27 cellular contexts compared by ENCODE assay signal in the genomic region with DNA sequence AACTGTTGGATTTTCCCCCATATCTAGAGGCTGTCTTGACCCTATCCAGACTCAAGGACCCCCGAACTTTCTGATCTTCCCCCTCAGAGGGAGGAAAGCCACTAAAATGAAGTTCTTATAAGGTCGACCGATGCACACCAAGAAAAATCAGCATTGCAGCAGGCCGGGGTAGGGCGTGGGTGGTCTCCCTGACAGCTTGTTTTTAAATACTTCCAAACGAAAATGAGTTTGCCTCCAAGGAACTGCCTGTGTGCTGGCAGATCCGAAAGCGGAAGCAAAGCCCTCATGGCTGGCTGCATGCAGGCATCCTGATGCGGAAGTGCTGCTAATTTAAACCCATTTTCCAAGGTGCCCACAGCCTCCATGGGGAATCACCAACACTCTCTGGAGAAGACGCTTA.
"Had no signal": no experiment of that assay in that cellular context is flagged by ENCODE, and none has a peak within 500 bp of the region (broad histone marks: within the 10 kb centered on the region; RNA-seq: fewer than 3 reads in every experiment).

No MANE protein-coding gene starts in this region.

- H3K27ac Mint-ChIP-seq: activated CD4-positive, alpha-beta memory T cell treated with anti-CD3 and anti-CD28 coated beads, Interleukin-2, amount 10 ng/mL, durations not matched to agents 7 days and 5 days; activated CD4-positive, alpha-beta T cell treated with anti-CD3 and anti-CD28 coated beads, Interleukin-2, amount 10 ng/mL, durations not matched to agents 7 days and 5 days; activated naive CD8-positive, alpha-beta T cell treated with anti-CD3 and anti-CD28 coated beads for 36 hours; activated naive CD8-positive, alpha-beta T cell treated with anti-CD3 and anti-CD28 coated beads, Interleukin-2, amount 50 U/mL, for 24 hours; activated T-cell treated with anti-CD3 and anti-CD28 coated beads, Interleukin-2, amount 50 U/mL, for 24 hours; activated T-cell treated with anti-CD3 and anti-CD28 coated beads, Interleukin-2, amount 50 U/mL, for 72 hours; WTC11 had no signal

- H3K4me1 Mint-ChIP-seq: activated CD4-positive, alpha-beta memory T cell treated with anti-CD3 and anti-CD28 coated beads, Interleukin-2, amount 10 ng/mL, durations not matched to agents 7 days and 5 days; activated CD4-positive, alpha-beta T cell treated with anti-CD3 and anti-CD28 coated beads, Interleukin-2, amount 10 ng/mL, durations not matched to agents 7 days and 5 days; activated naive CD8-positive, alpha-beta T cell treated with anti-CD3 and anti-CD28 coated beads for 36 hours; activated naive CD8-positive, alpha-beta T cell treated with anti-CD3 and anti-CD28 coated beads, Interleukin-2, amount 50 U/mL, for 24 hours had no signal

- H3K36me3 Mint-ChIP-seq: activated naive CD8-positive, alpha-beta T cell treated with anti-CD3 and anti-CD28 coated beads for 36 hours; WTC11 had no signal

- H3K9me3 Mint-ChIP-seq: activated CD4-positive, alpha-beta T cell treated with anti-CD3 and anti-CD28 coated beads, Interleukin-2, amount 10 ng/mL, durations not matched to agents 7 days and 5 days; activated naive CD8-positive, alpha-beta T cell treated with anti-CD3 and anti-CD28 coated beads for 36 hours; activated T-cell treated with anti-CD3 and anti-CD28 coated beads, Interleukin-2, amount 50 U/mL, for 24 hours; activated T-cell treated with anti-CD3 and anti-CD28 coated beads, Interleukin-2, amount 50 U/mL, for 72 hours; WTC11 had no signal

- H3K4me3 Mint-ChIP-seq: activated CD4-positive, alpha-beta memory T cell treated with anti-CD3 and anti-CD28 coated beads, Interleukin-2, amount 10 ng/mL, durations not matched to agents 7 days and 5 days; activated CD4-positive, alpha-beta T cell treated with anti-CD3 and anti-CD28 coated beads, Interleukin-2, amount 10 ng/mL, durations not matched to agents 7 days and 5 days; activated naive CD8-positive, alpha-beta T cell treated with anti-CD3 and anti-CD28 coated beads for 36 hours; activated naive CD8-positive, alpha-beta T cell treated with anti-CD3 and anti-CD28 coated beads, Interleukin-2, amount 50 U/mL, for 24 hours; activated T-cell treated with anti-CD3 and anti-CD28 coated beads, Interleukin-2, amount 50 U/mL, for 24 hours; activated T-cell treated with anti-CD3 and anti-CD28 coated beads, Interleukin-2, amount 50 U/mL, for 72 hours; WTC11 had no signal

- ATAC-seq: activated naive CD8-positive, alpha-beta T cell treated with anti-CD3 and anti-CD28 coated beads, Interleukin-2, amount 50 U/mL, for 24 hours; activated T-cell treated with anti-CD3 and anti-CD28 coated beads, Interleukin-2, amount 50 U/mL, for 72 hours; body of pancreas; gastroesophageal sphincter; WTC11 had no signal

- H3K27me3 Mint-ChIP-seq: activated CD4-positive, alpha-beta memory T cell treated with anti-CD3 and anti-CD28 coated beads, Interleukin-2, amount 10 ng/mL, durations not matched to agents 7 days and 5 days; activated CD4-positive, alpha-beta T cell treated with anti-CD3 and anti-CD28 coated beads, Interleukin-2, amount 10 ng/mL, durations not matched to agents 7 days and 5 days had no signal

- DNase-seq: activated CD4-positive, alpha-beta memory T cell treated with anti-CD3 and anti-CD28 coated beads, Interleukin-2, amount 10 ng/mL, durations not matched to agents 7 days and 5 days; activated CD4-positive, alpha-beta T cell treated with anti-CD3 and anti-CD28 coated beads for 1 hour; activated CD4-positive, alpha-beta T cell treated with anti-CD3 and anti-CD28 coated beads for 4 hours; activated CD4-positive, alpha-beta T cell treated with anti-CD3 and anti-CD28 coated beads, Interleukin-2, amount 10 ng/mL, durations not matched to agents 7 days and 5 days; activated CD4-positive, alpha-beta T cell treated with anti-CD3 and anti-CD28 coated beads, Interleukin-2, amount 50 U/mL, for 4 hours; activated CD8-positive, alpha-beta memory T cell treated with anti-CD3 and anti-CD28 coated beads, Interleukin-2, amount 50 U/mL, for 48 hours; activated gamma-delta T cell; activated naive CD4-positive, alpha-beta T cell; activated naive CD4-positive, alpha-beta T cell treated with anti-CD3 and anti-CD28 coated beads, Interleukin-2, amount 50 U/mL, for 16 hours; activated naive CD8-positive, alpha-beta T cell treated with anti-CD3 and anti-CD28 coated beads for 36 hours; activated naive CD8-positive, alpha-beta T cell treated with anti-CD3 and anti-CD28 coated beads, Interleukin-2, amount 50 U/mL, for 24 hours; activated T-cell treated with anti-CD3 and anti-CD28 coated beads for 4 hours; activated T-cell treated with anti-CD3 and anti-CD28 coated beads, Interleukin-2, amount 50 U/mL, for 24 hours; activated T-cell treated with anti-CD3 and anti-CD28 coated beads, Interleukin-2, amount 50 U/mL, for 72 hours; adrenal gland; aorta; body of pancreas; cortex of kidney; dermis blood vessel endothelial cell; effector CD8-positive, alpha-beta T cell; esophagus squamous epithelium; foreskin melanocyte; T-helper 2 cell had no signal

- H3K27ac ChIP-seq: adrenal gland, body of pancreas, epithelial cell of prostate, esophagus squamous epithelium, gastroesophageal sphincter, VCaP had no signal

- H3K36me3 ChIP-seq: adrenal gland, esophagus squamous epithelium, gastroesophageal sphincter had no signal

- H3K4me3 ChIP-seq: adrenal gland, body of pancreas, esophagus squamous epithelium, gastroesophageal sphincter had no signal

- H3K4me1 ChIP-seq: adrenal gland, body of pancreas, esophagus squamous epithelium, gastroesophageal sphincter had no signal

- H3K27me3 ChIP-seq: adrenal gland, body of pancreas had no signal
